ENCODE assay signal across 18 cellular contexts in genomic region chr4:6619466-6620255, GRCh38. TPM values are rescaled to one million over a fixed set of nuclear protein-coding genes. Genes with fewer than 3 reads are reported as not detected.
DNase-seq lines count a peak whose midpoint lies in the region; ATAC-seq and TF ChIP-seq lines count a peak whose summit lies in the region.
"Had no signal": no experiment of that assay in that cellular context is flagged by ENCODE, and none has a peak within 500 bp of the region (broad histone marks: within the 10 kb centered on the region; RNA-seq: fewer than 3 reads in every experiment).

No MANE protein-coding gene starts in this region.

- no peak overlapping the region for H3K9ac ChIP-seq in IMR-90 (ENCODE audit: low read depth, low read length)

- peaks cover 0 to 4% (median 1%) of the 10 kb centered on the region in 7 donors for H3K9me3 Mint-ChIP-seq in CD14-positive monocyte
- no peaks in the 10 kb centered on the region for H3K9me3 Mint-ChIP-seq in activated T-helper 17 cell treated with anti-CD3 and anti-CD28 coated beads, Interleukin-2, amount 50 U/mL, for 72 hours
- H3K9me3 Mint-ChIP-seq: CD4-positive, alpha-beta T cell had no signal

- H4K20me1 ChIP-seq in IMR-90 (ENCODE audit: insufficient read depth, low read length) = no peaks in the 10 kb centered on the region

- no peak overlapping the region for H3K4me3 Mint-ChIP-seq in CD14-positive monocyte
- H3K4me3 Mint-ChIP-seq in activated T-helper 17 cell treated with anti-CD3 and anti-CD28 coated beads, Interleukin-2, amount 50 U/mL, for 72 hours = no peak overlapping the region
- H3K4me3 Mint-ChIP-seq: CD4-positive, alpha-beta T cell; IgD-negative memory B cell had no signal

- H3K27ac ChIP-seq in IMR-90 (ENCODE audit: insufficient read depth, low read length) (no peak overlapping the region), spleen (no peak overlapping the region)
- H3K27ac ChIP-seq: SJCRH30 had no signal

- TF ChIP-seq POLR2A in IMR-90 (IDR thresholded peaks at IDR 0.05; ENCODE audit: low read depth, low read length) = no peak
- TF ChIP-seq POLR2A in spleen (IDR thresholded peaks at IDR 0.05) = no peak

- no peak overlapping the region for H2AK5ac ChIP-seq in IMR-90 (ENCODE audit: low read depth, low read length)

- no peak overlapping the region for H2BK15ac ChIP-seq in IMR-90 (ENCODE audit: low read depth, low read length)

- H2AK9ac ChIP-seq in IMR-90 (replicated peaks; ENCODE audit: low read depth, low read length, poor library complexity) = no peak overlapping the region

- H4K8ac ChIP-seq in IMR-90 (ENCODE audit: low read depth in 2 of 2, low read length in 2 of 2) = no peak overlapping the region

- no peak overlapping the region for H2BK5ac ChIP-seq in IMR-90 (ENCODE audit: low read depth, low read length, poor library complexity, severe bottlenecking)

- no peak overlapping the region for H2BK20ac ChIP-seq in IMR-90 (ENCODE audit: low read depth, low read length)

- H3K36me3 Mint-ChIP-seq in CD14-positive monocyte = peaks cover 64 to 70% of the 10 kb centered on the region in 2 donors
- peaks cover 50% of the 10 kb centered on the region for H3K36me3 Mint-ChIP-seq in activated T-helper 17 cell treated with anti-CD3 and anti-CD28 coated beads, Interleukin-2, amount 50 U/mL, for 72 hours (ENCODE audit: low read depth)

- H3K9me1 ChIP-seq in IMR-90 (ENCODE audit: insufficient read depth, low read length) = no peaks in the 10 kb centered on the region; the same call in 1 of the 2 replicates

- dilution Hi-C loops in IMR-90 (cut with HindIII; ENCODE audit: low sequenced_read_pairs, unreplicated experiment) = no loop called here

- H3K4me1 ChIP-seq in IMR-90 (ENCODE audit: control insufficient read depth, insufficient read depth, low read length) = no peaks in the 10 kb centered on the region
- no peaks in the 10 kb centered on the region for H3K4me1 ChIP-seq in spleen
- H3K4me1 ChIP-seq: BE2C, SJCRH30 had no signal

- CTCF ChIA-PET in IMR-90 (lab: Yijun Ruan, JAX) = no interaction called here

- no peak for TF ChIP-seq CTCF in CD14-positive monocyte (IDR thresholded peaks at IDR 0.05)
- no peak for TF ChIP-seq CTCF in IMR-90 (conservative IDR thresholded peaks at IDR 0.05; ENCODE audit: low read depth, low read length)
- no peak for TF ChIP-seq CTCF in spleen (IDR thresholded peaks at IDR 0.05 in 8 of 11, conservative IDR thresholded peaks at IDR 0.05 in 3 of 11)

- no peak overlapping the region for H3K4ac ChIP-seq in IMR-90 (ENCODE audit: low read depth, low read length)

- H2BK120ac ChIP-seq in IMR-90 (ENCODE audit: low read depth, low read length) = no peak overlapping the region

- H3K9me3 ChIP-seq in IMR-90 (ENCODE audit: control insufficient read depth, insufficient read depth, low read length) (no peaks in the 10 kb centered on the region), spleen (no peaks in the 10 kb centered on the region)
- H3K9me3 ChIP-seq: BE2C, SJCRH30 had no signal

- no peak for TF ChIP-seq RAD21 in IMR-90 (IDR thresholded peaks at IDR 0.05; ENCODE audit: low read length)

- no peak overlapping the region for H4K5ac ChIP-seq in IMR-90 (ENCODE audit: low read depth, low read length)

- no peak overlapping the region for H3K56ac ChIP-seq in IMR-90 (ENCODE audit: extremely low read depth, insufficient read depth, low read length)

- in situ Hi-C loops in IMR-90 (cut with MboI; ENCODE audit: low sequenced_read_pairs) = no loop called here

- ATAC-seq in IMR-90 (ENCODE audit: low read depth) (no peak), left lobe of liver (peak; percentile 22), GM18909 (IDR thresholded peaks at IDR 0.05; ENCODE audit: poor library complexity, unreplicated experiment) (no peak)
- ATAC-seq in activated T-helper 17 cell treated with anti-CD3 and anti-CD28 coated beads, Interleukin-2, amount 50 U/mL, for 72 hours (replicated peaks) = no peak

- BruUV-seq in IMR-90 (replicated peaks; lab: Mats Ljungman, UMichigan) = no TSS peak

- H3K23ac ChIP-seq in IMR-90 (ENCODE audit: low read depth, low read length) = no peak overlapping the region

- peak overlapping the region in 1 of 7 donors; percentile 35 for H3K27ac Mint-ChIP-seq in CD14-positive monocyte
- no peak overlapping the region for H3K27ac Mint-ChIP-seq in activated T-helper 17 cell treated with anti-CD3 and anti-CD28 coated beads, Interleukin-2, amount 50 U/mL, for 72 hours
- H3K27ac Mint-ChIP-seq: CD4-positive, alpha-beta T cell had no signal

- H3K4me2 ChIP-seq in IMR-90 (ENCODE audit: low read depth, low read length) = no peak overlapping the region

- no peaks in the 10 kb centered on the region for H3K4me1 Mint-ChIP-seq in CD14-positive monocyte
- no peaks in the 10 kb centered on the region for H3K4me1 Mint-ChIP-seq in activated T-helper 17 cell treated with anti-CD3 and anti-CD28 coated beads, Interleukin-2, amount 50 U/mL, for 72 hours
- H3K4me1 Mint-ChIP-seq: IgD-negative memory B cell had no signal

- H3K36me3 ChIP-seq in IMR-90 (ENCODE audit: control insufficient read depth, insufficient read depth, low read length) (peaks cover 37% of the 10 kb centered on the region), spleen (peaks cover 0 to 74% (median 67%) of the 10 kb centered on the region in 6 donors)
- H3K36me3 ChIP-seq: BE2C had no signal

- H3K27me3 ChIP-seq in IMR-90 (ENCODE audit: control insufficient read depth, insufficient read depth, low read length) (no peaks in the 10 kb centered on the region), spleen (replicated peaks in 1 of 7) (no peaks in the 10 kb centered on the region)
- H3K27me3 ChIP-seq: BE2C, SJCRH30 had no signal

- intact Hi-C loops in CD14-positive monocyte (cut with micrococcal nuclease) (no loop called here), IMR-90 (cut with micrococcal nuclease) (no loop called here), spleen (cut with DNase I; ENCODE audit: low total_unique reads) (no loop called here)

- H3K27me3 Mint-ChIP-seq in CD14-positive monocyte (ENCODE audit: low read depth in 3 of 3) = peaks cover 0 to 3% (median under 1%) of the 10 kb centered on the region in 3 donors
- H3K27me3 Mint-ChIP-seq in activated T-helper 17 cell treated with anti-CD3 and anti-CD28 coated beads, Interleukin-2, amount 50 U/mL, for 72 hours = no peaks in the 10 kb centered on the region
- H3K27me3 Mint-ChIP-seq: CD4-positive, alpha-beta T cell; IgD-negative memory B cell had no signal

- H3K4me3 ChIP-seq in IMR-90 (ENCODE audit: insufficient read depth, low read depth, low read length) (no peak overlapping the region), spleen (no peak overlapping the region)
- H3K4me3 ChIP-seq: SJCRH30 had no signal

- DNase-seq in CD14-positive monocyte (ENCODE audit: low spot score) (peak; percentile 24), IMR-90 (no peak), left lobe of liver (ENCODE audit: low spot score) (no peak), spleen (peak; percentile 47), DMS79 (lab: John Stamatoyannopoulos, UW) (no peak)
- DNase-seq: BE2C; CD4-positive, alpha-beta T cell; COR-L47; GDM1; Karpas-422; NCI-H1694; NCI-H2081; NCI-H2171 treated with DMSO at 0.1 percent for 48 hours; NCI-H524 treated with DMSO at 0.1 percent for 48 hours; SJCRH30 had no signal

- WGBS in IMR-90 (ENCODE audit: extremely low coverage in 2 of 2, insufficient read length in 1 of 2), 2 experiments = 95% methylated on average over 6 of the region's 24 CpGs; no CpG with 5 or more reads in 1 of the 2 experiments
- 90 to 94% (median 93%) methylated on average over 10 to 24 of the region's 24 CpGs for WGBS in spleen, 5 donors

- no peaks in the 10 kb centered on the region for H3K79me1 ChIP-seq in IMR-90 (ENCODE audit: low read depth in 1 of 2, low read length in 2 of 2)

- POLR2A ChIA-PET in IMR-90 (lab: Charles Lee; ENCODE audit: unreplicated experiment) = no interaction called here

- no peak overlapping the region for H3K14ac ChIP-seq in IMR-90 (replicated peaks; ENCODE audit: low read depth, low read length)

- H3K18ac ChIP-seq in IMR-90 (ENCODE audit: low read depth, low read length) = no peak overlapping the region

- H2AFZ ChIP-seq in IMR-90 (replicated peaks; ENCODE audit: low read length, poor library complexity) = peak overlapping the region; percentile 23

- H4K91ac ChIP-seq in IMR-90 (ENCODE audit: insufficient read depth, low read depth, low read length) = no peak overlapping the region

TF ChIP-seq in IMR-90, 13 proteins besides CTCF, POLR2A, EP300 and RAD21:
- no peak for TF ChIP-seq MAZ (IDR thresholded peaks at IDR 0.05; ENCODE audit: borderline replicate concordance, low read depth, low read length)
- TF ChIP-seq NFE2L2 (IDR thresholded peaks at IDR 0.05; ENCODE audit: low read depth, low read length) = no peak
- no peak for TF ChIP-seq CHD1 (IDR thresholded peaks at IDR 0.05; ENCODE audit: low read depth, low read length)
- TF ChIP-seq SMC3 (IDR thresholded peaks at IDR 0.05; ENCODE audit: low read depth, low read length) = no peak

RNA-seq across cellular contexts. Expression of gene MRFAP1, which starts 20.8 kb away (rescaled TPM):
- 100 to 1,000 TPM; 171 to 180 TPM for polyA plus RNA-seq in CD14-positive monocyte
- total RNA-seq in IMR-90 (2012; rRNA removed) = 65.4 and 131 TPM in 2 replicates
- polyA plus RNA-seq in IMR-90 (2012; rRNA removed) = 268 and 279 TPM in 2 replicates
- 176 and 281 TPM in 2 replicates for polyA plus RNA-seq in IMR-90 (2012; cell fraction: cytosol; rRNA removed)
- polyA plus RNA-seq in IMR-90 (2012; cell fraction: nucleus; rRNA removed; ENCODE audit: low replicate concordance) = 72.6 and 119 TPM in 2 replicates
- total RNA-seq in left lobe of liver = 130 TPM
- total RNA-seq in spleen = 100 to 1,000 TPM; 181 to 265 (median 227) TPM
- 100 to 1,000 TPM; 133 to 299 (median 191) TPM for polyA plus RNA-seq in spleen
- total RNA-seq in activated T-helper 17 cell treated with anti-CD3 and anti-CD28 coated beads, Interleukin-2, amount 50 U/mL, for 72 hours = 10 to 100 TPM; 86.7 to 96.7 TPM

RNA-seq across cellular contexts. Expression of gene MAN2B2, which starts 44.7 kb away (rescaled TPM):
- polyA plus RNA-seq in CD14-positive monocyte (10 to 100 TPM in 1 of 2 donors, 1 to 10 TPM in 1; 9.6 to 10.6 TPM), IMR-90 (2012; rRNA removed) (33.8 and 34.1 TPM in 2 replicates), spleen (10 to 100 TPM in 1 of 3 donors, 1 to 10 TPM in 2; 7.9 to 10.5 (median 9.0) TPM)
- total RNA-seq in IMR-90 (2012; rRNA removed) (11.9 and 13.4 TPM in 2 replicates), left lobe of liver (41.5 TPM), spleen (10 to 100 TPM; 25.8 to 40.3 (median 34.0) TPM)
- polyA plus RNA-seq in IMR-90 (2012; cell fraction: cytosol; rRNA removed) = 28.6 and 52.3 TPM in 2 replicates
- polyA plus RNA-seq in IMR-90 (2012; cell fraction: nucleus; rRNA removed; ENCODE audit: low replicate concordance) = 24.9 and 43.8 TPM in 2 replicates
- 10 to 100 TPM; 19.5 to 20.3 TPM for total RNA-seq in activated T-helper 17 cell treated with anti-CD3 and anti-CD28 coated beads, Interleukin-2, amount 50 U/mL, for 72 hours

Comparison
In these comparisons a context has a peak if more than half of its experiments do, and no peak if none do; other contexts are left out.
1. DNase-seq: peak in CD14-positive monocyte (single experiment) and spleen (single experiment); none in IMR-90 (single experiment), left lobe of liver (single experiment) and DMS79 (single experiment).